21 cellular contexts compared by ENCODE assay signal in the genomic region with DNA sequence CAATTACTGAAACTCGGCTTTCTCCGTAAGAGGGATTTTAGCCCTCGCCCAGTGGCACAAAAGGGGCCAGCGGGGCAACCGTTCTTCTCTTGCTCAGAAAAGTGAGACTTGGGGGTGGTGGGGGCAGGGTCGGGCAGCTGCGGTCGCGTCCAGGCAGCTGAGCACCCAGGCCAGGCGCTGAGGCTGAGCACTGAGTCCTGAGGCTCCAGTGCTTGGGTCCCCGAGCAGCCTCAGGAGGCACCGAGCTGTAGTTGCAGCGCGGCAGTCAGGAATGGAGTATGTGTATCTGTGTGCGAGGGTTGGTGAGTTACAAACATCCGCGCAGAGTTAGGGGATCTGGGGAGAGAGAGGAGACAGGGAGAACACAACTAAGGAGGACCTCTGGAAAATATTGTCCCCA. TPM values are rescaled to one million over a fixed set of nuclear protein-coding genes. Genes with fewer than 3 reads are reported as not detected.
DNase-seq lines count a peak whose midpoint lies in the region; ATAC-seq, FAIRE-seq and TF ChIP-seq lines count a peak whose summit lies in the region.
"Had no signal": no experiment of that assay in that cellular context is flagged by ENCODE, and none has a peak within 500 bp of the region (broad histone marks: within the 10 kb centered on the region; RNA-seq: fewer than 3 reads in every experiment).

No MANE protein-coding gene starts in this region.

- peaks cover 100% of the 10 kb centered on the region for H3K27me3 Mint-ChIP-seq in brain

- no peak overlapping the region; the same call in 1 of the 2 replicates for H3K27ac ChIP-seq in HEK293 (ENCODE audit: extremely low read depth, low read depth, low read length)
- no peak overlapping the region for H3K27ac ChIP-seq in spleen
- H3K27ac ChIP-seq: SJSA1, thoracic aorta had no signal

- FAIRE-seq in GM19239 (lab: Jason Lieb, UNC) = no peak
- FAIRE-seq: islet of Langerhans had no signal

- H3K9me3 Mint-ChIP-seq in brain = peaks cover 0 to 3% (median 0%) of the 10 kb centered on the region in 5 experiments
- H3K9me3 Mint-ChIP-seq: activated B cell treated with CpG ODN at 0.5 μM for 24 hours; activated CD4-positive, alpha-beta memory T cell treated with anti-CD3 and anti-CD28 coated beads, Interleukin-2, amount 10 ng/mL, durations not matched to agents 7 days and 5 days; CD8-positive, alpha-beta T cell had no signal

- ATAC-seq in GM18858 (IDR thresholded peaks at IDR 0.05; ENCODE audit: unreplicated experiment) = no peak
- ATAC-seq: CD8-positive, alpha-beta T cell; PC-3; T-helper 17 cell had no signal

- H3K9me3 ChIP-seq in HEK293 (ENCODE audit: control insufficient read depth, insufficient read depth, low read depth, low read length) (no peaks in the 10 kb centered on the region), spleen (no peaks in the 10 kb centered on the region)
- H3K9me3 ChIP-seq: SJSA1, thoracic aorta had no signal

- no peaks in the 10 kb centered on the region for H3K36me3 Mint-ChIP-seq in brain
- H3K36me3 Mint-ChIP-seq: CD8-positive, alpha-beta T cell had no signal

- H3K4me1 ChIP-seq in HEK293 (ENCODE audit: control insufficient read depth, insufficient read depth, low read length) (peaks cover 78% of the 10 kb centered on the region), spleen (peaks cover 0 to 29% (median 10%) of the 10 kb centered on the region in 6 donors)

- peak overlapping the region in 3 of 5 experiments; percentile 69 to 93 (median 73) for H3K27ac Mint-ChIP-seq in brain
- H3K27ac Mint-ChIP-seq: activated B cell treated with CpG ODN at 0.5 μM for 24 hours; activated CD4-positive, alpha-beta memory T cell treated with anti-CD3 and anti-CD28 coated beads, Interleukin-2, amount 10 ng/mL, durations not matched to agents 7 days and 5 days; CD8-positive, alpha-beta T cell; T-helper 17 cell had no signal

- TF ChIP-seq CTCF in HEK293 (tag by site-specific recombination; IDR thresholded peaks at IDR 0.05) = no peak
- TF ChIP-seq CTCF in brain (conservative IDR thresholded peaks at IDR 0.05) = no peak
- no peak for TF ChIP-seq CTCF in spleen (IDR thresholded peaks at IDR 0.05 in 8 of 11, conservative IDR thresholded peaks at IDR 0.05 in 3 of 11)

- 24 to 59% (median 40%) methylated on average over 14 to 17 of the region's 17 CpGs for WGBS in spleen, 5 donors

- H3K4me3 ChIP-seq in HEK293 (ENCODE audit: low read depth, low read length) (no peak overlapping the region), spleen (no peak overlapping the region)
- H3K4me3 ChIP-seq: SJSA1, thoracic aorta had no signal

- H3K36me3 ChIP-seq in HEK293 (ENCODE audit: control insufficient read depth in 2 of 2, insufficient read depth in 1 of 2, low read length in 2 of 2) (no peaks in the 10 kb centered on the region), spleen (no peaks in the 10 kb centered on the region)
- H3K36me3 ChIP-seq: thoracic aorta had no signal

- peaks cover 56% of the 10 kb centered on the region for H3K4me1 Mint-ChIP-seq in brain

- POLR2A ChIA-PET in HEK293 (lab: Yijun Ruan, JAX) = no interaction called here

- peak; percentile 70 for DNase-seq in myocyte (ENCODE audit: low read depth)
- peak; percentile 51 for DNase-seq in spleen
- DNase-seq in GM19239 (ENCODE audit: insufficient read length, low spot score) = no peak
- no peak for DNase-seq in NCI-H1092 treated with DMSO at 0.1 percent for 48 hours (lab: John Stamatoyannopoulos, UW)
- DNase-seq in NCI-H2196 treated with DMSO at 0.1 percent for 48 hours (lab: John Stamatoyannopoulos, UW; ENCODE audit: unreplicated experiment) = no peak
- DNase-seq: activated B cell treated with CpG ODN at 0.5 μM for 24 hours; activated CD4-positive, alpha-beta memory T cell treated with anti-CD3 and anti-CD28 coated beads, Interleukin-2, amount 10 ng/mL, durations not matched to agents 7 days and 5 days; activated naive CD4-positive, alpha-beta T cell treated with anti-CD3 and anti-CD28 coated beads, Interleukin-2, amount 50 U/mL, for 16 hours; CD8-positive, alpha-beta T cell; hippocampal formation; NCI-H1694 treated with DMSO at 0.1 percent for 48 hours; NCI-H774; PC-3; stimulated activated CD4-positive, alpha-beta T cell treated with anti-CD3 and anti-CD28 coated beads, Interleukin-15, amount 100 ng/mL, for 24 hours; T-helper 17 cell had no signal

- intact Hi-C loops in spleen (cut with DNase I; ENCODE audit: low total_unique reads) = no loop called here

- H3K4me3 Mint-ChIP-seq in brain = peak overlapping the region in 3 of 5 experiments; percentile 71 to 79 (median 74)
- H3K4me3 Mint-ChIP-seq: activated B cell treated with CpG ODN at 0.5 μM for 24 hours; activated CD4-positive, alpha-beta memory T cell treated with anti-CD3 and anti-CD28 coated beads, Interleukin-2, amount 10 ng/mL, durations not matched to agents 7 days and 5 days; CD8-positive, alpha-beta T cell; T-helper 17 cell had no signal

- CTCF ChIA-PET in HEK293 (lab: Yijun Ruan, JAX) = interaction anchor here (0.6 to 2.4 kb wide), 12 partner anchors 8 to 196 kb away, joined by 3 to 10 read pairs (median 4); a partner anchor contains a TSS

- peaks cover 16 to 100% (median 80%) of the 10 kb centered on the region in 7 donors for H3K27me3 ChIP-seq in spleen (replicated peaks in 1 of 7)
- H3K27me3 ChIP-seq: SJSA1 had no signal

- no peak for TF ChIP-seq POLR2A in spleen (IDR thresholded peaks at IDR 0.05)

TF ChIP-seq in HEK293, 187 proteins besides CTCF, POLR2A, EP300 and RAD21:
- TF ChIP-seq ZBTB17 (tag by site-specific recombination; IDR thresholded peaks at IDR 0.05) (peak; percentile 78), ZNF10 (tag by site-specific recombination; IDR thresholded peaks at IDR 0.05) (no peak), ZNF2 (tag by site-specific recombination; IDR thresholded peaks at IDR 0.05) (0 out of 2 replicates have a peak, but pooled peaks have one; percentile 29), ZNF600 (tag by site-specific recombination; IDR thresholded peaks at IDR 0.05) (peak; percentile 56; the same call in 1 of the 2 replicates)

RNA-seq across cellular contexts. Expression of a gene that starts 4.1 kb away (rescaled TPM):
- polyA plus RNA-seq in brain (ENCODE audit: insufficient read depth, low read depth, low replicate concordance) (not detected), spleen (under 1 TPM in 2 of 3 donors, not detected in 1; 0.11 to 0.16 TPM)
- total RNA-seq in myocyte (1.6 and 2.3 TPM in 2 replicates), spleen (under 1 TPM in 4 of 7 donors, not detected in 3; 0.19 to 0.52 (median 0.34) TPM)
- 21.8 TPM for polyA plus RNA-seq in myocyte (2012)
- total RNA-seq: activated B cell treated with CpG ODN at 0.5 μM for 24 hours; activated CD4-positive, alpha-beta memory T cell treated with anti-CD3 and anti-CD28 coated beads, Interleukin-2, amount 10 ng/mL, durations not matched to agents 7 days and 5 days; CD8-positive, alpha-beta T cell; T-helper 17 cell; thoracic aorta had no signal

RNA-seq across cellular contexts. Expression of a gene that starts 8.7 kb away (rescaled TPM):
- not detected for polyA plus RNA-seq in brain (ENCODE audit: insufficient read depth, low read depth, low replicate concordance)
- 1.2 and 1.4 TPM in 2 replicates for total RNA-seq in myocyte
- polyA plus RNA-seq in myocyte (2012) = 0.71 TPM
- total RNA-seq in spleen = not detected
- under 1 TPM in 1 of 3 donors, not detected in 2; 0.06 TPM for polyA plus RNA-seq in spleen
- total RNA-seq: activated B cell treated with CpG ODN at 0.5 μM for 24 hours; activated CD4-positive, alpha-beta memory T cell treated with anti-CD3 and anti-CD28 coated beads, Interleukin-2, amount 10 ng/mL, durations not matched to agents 7 days and 5 days; CD8-positive, alpha-beta T cell; SJSA1; T-helper 17 cell had no signal

RNA-seq across cellular contexts. Expression of a gene that starts 15.3 kb away (rescaled TPM):
- polyA plus RNA-seq in brain (ENCODE audit: insufficient read depth, low read depth, low replicate concordance) = not detected
- 9.9 and 11.4 TPM in 2 replicates for total RNA-seq in myocyte
- 23.7 TPM for polyA plus RNA-seq in myocyte (2012)
- total RNA-seq in spleen = not detected
- polyA plus RNA-seq in spleen = under 1 TPM in 2 of 3 donors, not detected in 1; 0.04 to 0.10 TPM
- total RNA-seq: activated B cell treated with CpG ODN at 0.5 μM for 24 hours; activated CD4-positive, alpha-beta memory T cell treated with anti-CD3 and anti-CD28 coated beads, Interleukin-2, amount 10 ng/mL, durations not matched to agents 7 days and 5 days; CD8-positive, alpha-beta T cell; T-helper 17 cell; thoracic aorta had no signal

RNA-seq across cellular contexts. Expression of a gene that starts 24.2 kb away (rescaled TPM):
- polyA plus RNA-seq in brain (ENCODE audit: insufficient read depth, low read depth, low replicate concordance) = not detected
- total RNA-seq in myocyte = 9.6 and 11.7 TPM in 2 replicates
- 11.8 TPM for polyA plus RNA-seq in myocyte (2012)
- total RNA-seq in spleen = not detected
- polyA plus RNA-seq in spleen = under 1 TPM in 1 of 3 donors, not detected in 2; 0.05 TPM
- total RNA-seq: activated B cell treated with CpG ODN at 0.5 μM for 24 hours; activated CD4-positive, alpha-beta memory T cell treated with anti-CD3 and anti-CD28 coated beads, Interleukin-2, amount 10 ng/mL, durations not matched to agents 7 days and 5 days; CD8-positive, alpha-beta T cell; T-helper 17 cell; thoracic aorta had no signal

RNA-seq across cellular contexts. Expression of a gene that starts 29.5 kb away (rescaled TPM):
- polyA plus RNA-seq in brain (ENCODE audit: insufficient read depth, low read depth, low replicate concordance) = not detected
- 2.3 and 2.6 TPM in 2 replicates for total RNA-seq in myocyte
- 14.3 TPM for polyA plus RNA-seq in myocyte (2012)
- total RNA-seq in spleen = 1 to 10 TPM in 4 of 7 donors, under 1 TPM in 3; 0.68 to 2.1 (median 1.4) TPM
- polyA plus RNA-seq in spleen = 1 to 10 TPM in 2 of 3 donors, under 1 TPM in 1; 0.49 to 2.6 (median 1.8) TPM
- total RNA-seq: T-helper 17 cell had no signal

Comparison
In these comparisons a context has a peak if more than half of its experiments do, and no peak if none do; other contexts are left out.
1. DNase-seq: peak in myocyte (single experiment) and spleen (single experiment); none in GM19239 (single experiment), NCI-H1092 treated with DMSO at 0.1 percent for 48 hours (single experiment) and NCI-H2196 treated with DMSO at 0.1 percent for 48 hours (single experiment).
2. RNA of a gene that starts 15.3 kb away (total RNA-seq): 9.9 to 11.4 TPM in myocyte; not detected in spleen; every median in the first group is over 10 times any median in the second.